ENCODE assay signal across 34 cellular contexts in the genomic region with DNA sequence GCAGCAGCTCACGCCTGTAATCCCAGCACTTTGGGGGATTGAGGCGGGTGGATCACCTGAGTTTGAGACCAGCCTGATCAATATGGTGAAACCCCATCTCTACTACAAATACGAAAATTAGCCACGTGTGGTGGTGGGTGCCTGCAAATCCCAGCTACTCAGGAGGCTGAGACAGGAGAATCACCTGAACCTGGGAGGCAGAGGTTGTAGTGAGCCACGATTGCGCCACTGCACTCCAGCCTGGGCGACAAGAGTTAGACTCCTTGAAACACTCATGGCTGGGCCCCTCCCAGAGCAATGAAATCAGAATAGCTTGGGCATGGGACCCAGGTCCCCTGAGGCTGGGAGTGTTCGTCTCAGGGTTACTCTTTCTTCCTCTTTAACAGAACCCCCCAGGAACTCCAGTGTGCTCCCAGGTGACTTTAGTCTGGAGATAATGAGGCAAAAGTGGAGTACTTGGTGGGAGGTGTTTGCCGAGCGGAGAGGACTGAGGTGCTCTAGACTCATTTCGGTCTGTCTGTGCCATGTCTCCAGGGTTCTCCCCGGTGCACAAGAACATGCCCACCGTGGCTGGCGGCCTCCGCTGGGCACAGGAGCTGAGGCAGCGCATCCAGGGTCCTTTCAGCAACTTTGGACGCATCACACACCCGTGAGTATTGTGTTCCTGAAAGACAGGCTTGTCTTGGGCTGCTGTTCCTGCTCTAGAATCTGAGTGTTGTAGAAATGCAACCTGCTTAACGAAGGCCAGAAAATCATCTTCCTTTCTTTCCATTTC. TPM values are rescaled to one million over a fixed set of nuclear protein-coding genes. Genes with fewer than 3 reads are reported as not detected.
DNase-seq lines count a peak whose midpoint lies in the region; ATAC-seq and TF ChIP-seq lines count a peak whose summit lies in the region.
"Had no signal": no experiment of that assay in that cellular context is flagged by ENCODE, and none has a peak within 500 bp of the region (broad histone marks: within the 10 kb centered on the region; RNA-seq: fewer than 3 reads in every experiment).

No MANE protein-coding gene starts in this region.

- no peak for TF ChIP-seq CTCF in esophagus muscularis mucosa (IDR thresholded peaks at IDR 0.05)
- no peak for TF ChIP-seq CTCF in osteocyte (IDR thresholded peaks at IDR 0.05)
- TF ChIP-seq CTCF in vagina (IDR thresholded peaks at IDR 0.05): no peak

- WGBS in esophagus muscularis mucosa: 84% methylated on average over 9 of the region's 19 CpGs

- no peaks in the 10 kb centered on the region for H3K9me3 ChIP-seq in esophagus muscularis mucosa
- H3K9me3 ChIP-seq in vagina: no peaks in the 10 kb centered on the region
- H3K9me3 ChIP-seq: A549; BE2C; BLaER1; BLaER1 treated with 17β-estradiol and CSF1 and Interleukin-3, amounts not matched to agents 10 nM and 100 nM; Caco-2 had no signal

- H3K4me1 ChIP-seq in esophagus muscularis mucosa (peaks cover 0 to 12% (median 6%) of the 10 kb centered on the region in 4 donors), vagina (no peaks in the 10 kb centered on the region)
- H3K4me1 ChIP-seq: A549, BE2C, BLaER1, Caco-2 had no signal

- no peak overlapping the region for H3K4me3 Mint-ChIP-seq in osteocyte (ENCODE audit: unreplicated experiment)
- H3K4me3 Mint-ChIP-seq: B cell; CD14-positive monocyte; CD4-positive, alpha-beta memory T cell; CD4-positive, alpha-beta T cell; CD4-positive, CD25-positive, alpha-beta regulatory T cell; CD8-positive, alpha-beta memory T cell; CD8-positive, alpha-beta T cell had no signal

- TF ChIP-seq POLR2A in esophagus muscularis mucosa (IDR thresholded peaks at IDR 0.05; ENCODE audit: low read depth): no peak
- no peak for TF ChIP-seq POLR2A in vagina (IDR thresholded peaks at IDR 0.05)

- intact Hi-C loops in esophagus muscularis mucosa (cut with DNase I) (no loop called here), vagina (cut with DNase I) (no loop called here), Right ventricle myocardium superior (cut with DNase I) (loop anchor here (10.0 kb wide), 2 partner anchors 295 to 765 kb away; no protein-coding TSS in a partner anchor)

- H3K36me3 ChIP-seq in esophagus muscularis mucosa (no peaks in the 10 kb centered on the region), vagina (no peaks in the 10 kb centered on the region)
- H3K36me3 ChIP-seq: BE2C; BLaER1; BLaER1 treated with 17β-estradiol and CSF1 and Interleukin-3, amounts not matched to agents 10 nM and 100 nM had no signal

- H3K4me3 ChIP-seq in esophagus muscularis mucosa (no peak overlapping the region), vagina (no peak overlapping the region)
- H3K4me3 ChIP-seq: A549; BLaER1; BLaER1 treated with 17β-estradiol and CSF1 and Interleukin-3, amounts not matched to agents 10 nM and 100 nM had no signal

- H3K9me3 Mint-ChIP-seq in osteocyte (ENCODE audit: unreplicated experiment): peaks cover 9% of the 10 kb centered on the region
- H3K9me3 Mint-ChIP-seq: CD4-positive, alpha-beta T cell had no signal

- TF ChIP-seq EP300 in esophagus muscularis mucosa (IDR thresholded peaks at IDR 0.05): no peak

- no peaks in the 10 kb centered on the region for H3K4me1 Mint-ChIP-seq in osteocyte (ENCODE audit: unreplicated experiment)
- H3K4me1 Mint-ChIP-seq: B cell; CD8-positive, alpha-beta memory T cell had no signal

- H3K27ac ChIP-seq in esophagus muscularis mucosa (replicated peaks in 1 of 4) (no peak overlapping the region), vagina (no peak overlapping the region), substantia nigra (ENCODE audit: low read depth, low read length, poor library complexity, severe bottlenecking) (no peak overlapping the region)
- H3K27ac ChIP-seq: 22Rv1; A549; BLaER1; BLaER1 treated with 17β-estradiol and CSF1 and Interleukin-3, amounts not matched to agents 10 nM and 100 nM; C4-2B had no signal

- DNase-seq in esophagus muscularis mucosa (ENCODE audit: extremely low spot score) (peak; percentile 87), osteocyte (ENCODE audit: extremely low spot score, unreplicated experiment) (peak; percentile 80), vagina (ENCODE audit: extremely low spot score in 2 of 2) (peak; percentile 74 to 75), Right ventricle myocardium superior (no peak), Kasumi-1 (lab: John Stamatoyannopoulos, UW) (no peak), substantia nigra (lab: John Stamatoyannopoulos, UW) (no peak)
- DNase-seq: 8988T; ACHN; AML-193; BE2C; C1 segment of cervical spinal cord; Caco-2; Calu3; CD4-positive, alpha-beta memory T cell; CD4-positive, alpha-beta T cell; CD4-positive, CD25-positive, alpha-beta regulatory T cell; CD8-positive, alpha-beta memory T cell; CD8-positive, alpha-beta T cell; COR-L47; DMS 273 treated with DMSO at 0.1 percent for 48 hours; DMS153; DMS53; DMS79; DMS79 treated with DMSO at 0.1 percent for 48 hours; DND-41; EL had no signal

- H3K27me3 ChIP-seq in esophagus muscularis mucosa (peaks cover 0 to 6% (median 0%) of the 10 kb centered on the region in 4 donors), vagina (no peaks in the 10 kb centered on the region)
- H3K27me3 ChIP-seq: BE2C; BLaER1; BLaER1 treated with 17β-estradiol and CSF1 and Interleukin-3, amounts not matched to agents 10 nM and 100 nM had no signal

- no peak overlapping the region for H3K27ac Mint-ChIP-seq in osteocyte (ENCODE audit: unreplicated experiment)
- H3K27ac Mint-ChIP-seq: B cell; CD14-positive monocyte; CD4-positive, alpha-beta memory T cell; CD4-positive, alpha-beta T cell; CD8-positive, alpha-beta memory T cell; CD8-positive, alpha-beta T cell had no signal

- no peak for ATAC-seq in Right ventricle myocardium superior (ENCODE audit: poor library complexity)
- ATAC-seq: A549; CD8-positive, alpha-beta T cell had no signal

- H3K36me3 Mint-ChIP-seq in osteocyte (ENCODE audit: unreplicated experiment): no peaks in the 10 kb centered on the region
- H3K36me3 Mint-ChIP-seq: CD14-positive monocyte; CD4-positive, alpha-beta memory T cell; CD4-positive, CD25-positive, alpha-beta regulatory T cell; CD8-positive, alpha-beta memory T cell; CD8-positive, alpha-beta T cell had no signal

- no peaks in the 10 kb centered on the region for H3K27me3 Mint-ChIP-seq in osteocyte (ENCODE audit: unreplicated experiment)
- H3K27me3 Mint-ChIP-seq: B cell; CD4-positive, alpha-beta memory T cell; CD4-positive, alpha-beta T cell; CD4-positive, CD25-positive, alpha-beta regulatory T cell; CD8-positive, alpha-beta memory T cell had no signal

RNA-seq across cellular contexts. Expression of a gene that starts 41.7 kb away (rescaled TPM):
- under 1 TPM in 2 of 4 donors, not detected in 2; under 0.01 to 0.92 TPM for total RNA-seq in esophagus muscularis mucosa
- total RNA-seq in osteocyte: not detected in 2 replicates
- total RNA-seq in vagina: not detected
- not detected for total RNA-seq in Right ventricle myocardium superior
- total RNA-seq: A172; B cell; Caco-2; CD4-positive, alpha-beta memory T cell; CD4-positive, alpha-beta T cell; CD4-positive, CD25-positive, alpha-beta regulatory T cell; CD8-positive, alpha-beta memory T cell; CD8-positive, alpha-beta T cell had no signal

Comparison
In these comparisons a context has a peak if more than half of its experiments do, and no peak if none do; other contexts are left out.
1. DNase-seq: peak in esophagus muscularis mucosa (single experiment), osteocyte (single experiment) and vagina (2 of 2); none in Right ventricle myocardium superior (single experiment), Kasumi-1 (0 of 2) and substantia nigra (0 of 49).